25 cellular contexts compared by ENCODE assay signal in the genomic region with DNA sequence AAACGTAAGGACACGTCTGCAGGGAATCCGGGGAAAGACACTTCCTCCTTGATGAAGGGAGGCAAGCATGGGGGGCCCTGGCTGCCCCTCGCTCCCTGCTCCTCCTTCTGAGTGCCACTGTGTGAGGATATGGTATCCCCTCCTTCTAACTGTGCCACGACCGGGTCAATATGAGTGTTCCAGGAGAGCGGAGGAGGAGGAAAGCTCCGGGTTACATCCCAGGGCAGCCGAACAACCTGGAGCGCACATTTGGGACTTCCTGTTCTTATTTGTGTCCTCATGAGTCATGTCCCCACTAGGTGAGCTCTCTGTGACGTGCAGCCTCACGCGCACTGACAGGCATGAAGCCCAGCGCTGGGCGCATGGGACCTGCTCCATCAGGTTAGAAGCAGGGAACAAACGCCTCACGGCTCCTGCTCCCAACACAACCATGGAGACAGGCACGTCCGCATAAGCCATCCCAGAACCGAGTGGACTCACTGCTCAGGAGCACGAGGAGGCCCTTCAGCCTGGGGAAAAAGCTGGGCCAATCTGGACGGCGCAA.
A peak's percentile ranks its signal among the peaks of the same experiment; 100 is the strongest.
DNase-seq lines count a peak whose midpoint lies in the region; ATAC-seq, FAIRE-seq and TF ChIP-seq lines count a peak whose summit lies in the region.
"Had no signal": no experiment of that assay in that cellular context is flagged by ENCODE, and none has a peak within 500 bp of the region (broad histone marks: within the 10 kb centered on the region; RNA-seq: fewer than 3 reads in every experiment).

No MANE protein-coding gene starts in this region.

- TF ChIP-seq POLR2A in GM12891 (IDR thresholded peaks at IDR 0.05; ENCODE audit: low read depth, low read length), result no peak

- no peak for DNase-seq in activated T-cell treated with anti-CD3 and anti-CD28 coated beads, Interleukin-2, amount 50 U/mL, for 24 hours
- DNase-seq in activated T-cell treated with anti-CD3 and anti-CD28 coated beads, Interleukin-2, amount 50 U/mL, for 48 hours, result no peak
- DNase-seq in activated naive CD4-positive, alpha-beta T cell treated with anti-CD3 and anti-CD28 coated beads, Interleukin-2, amount 50 U/mL, for 72 hours (ENCODE audit: low spot score in 2 of 2), result no peak
- DNase-seq in islet precursor cell, result peak; percentile 60
- no peak for DNase-seq in GM12891 (ENCODE audit: insufficient read length, low spot score)
- DNase-seq: activated CD4-positive, alpha-beta T cell treated with anti-CD3 and anti-CD28 coated beads, Interleukin-2, amount 50 U/mL, for 1 hour; heart left ventricle; MV-4-11; NCI-H187; NCI-H2227 treated with DMSO at 0.1 percent for 48 hours; NCI-H82; OCI-M1; SHP77 treated with DMSO at 0.1 percent for 48 hours; stimulated activated CD4-positive, alpha-beta T cell treated with anti-CD3 and anti-CD28 coated beads, Interleukin-4, amount 100 ng/mL, for 24 hours; T-helper 1 cell; upper lobe of right lung had no signal

- no peak overlapping the region for H3K4me3 Mint-ChIP-seq in activated T-cell treated with anti-CD3 and anti-CD28 coated beads, Interleukin-2, amount 50 U/mL, for 24 hours
- peak overlapping the region; percentile 19 for H3K4me3 Mint-ChIP-seq in stimulated activated memory B cell treated with anti-CD40 and anti-IgM and Interleukin-4, amounts not matched to agents 10 μg/mL and 1 μg/mL and 100 μg/mL, for 72 hours
- H3K4me3 Mint-ChIP-seq: brain, GM23338 had no signal

- peaks cover 26% of the 10 kb centered on the region for H3K4me1 Mint-ChIP-seq in activated T-cell treated with anti-CD3 and anti-CD28 coated beads, Interleukin-2, amount 50 U/mL, for 24 hours (ENCODE audit: low read depth)
- H3K4me1 Mint-ChIP-seq in stimulated activated memory B cell treated with anti-CD40 and anti-IgM and Interleukin-4, amounts not matched to agents 10 μg/mL and 1 μg/mL and 100 μg/mL, for 72 hours, result peaks cover 36% of the 10 kb centered on the region

- H3K9me3 Mint-ChIP-seq in activated T-cell treated with anti-CD3 and anti-CD28 coated beads, Interleukin-2, amount 50 U/mL, for 24 hours, result no peaks in the 10 kb centered on the region
- no peaks in the 10 kb centered on the region for H3K9me3 Mint-ChIP-seq in activated naive CD4-positive, alpha-beta T cell treated with anti-CD3 and anti-CD28 coated beads, Interleukin-2, amount 50 U/mL, for 72 hours
- H3K9me3 Mint-ChIP-seq in stimulated activated memory B cell treated with anti-CD40 and anti-IgM and Interleukin-4, amounts not matched to agents 10 μg/mL and 1 μg/mL and 100 μg/mL, for 72 hours, result no peaks in the 10 kb centered on the region
- H3K9me3 Mint-ChIP-seq: brain had no signal

- H3K27ac Mint-ChIP-seq in activated T-cell treated with anti-CD3 and anti-CD28 coated beads, Interleukin-2, amount 50 U/mL, for 24 hours, result peak overlapping the region; percentile 35
- H3K27ac Mint-ChIP-seq in activated naive CD4-positive, alpha-beta T cell treated with anti-CD3 and anti-CD28 coated beads, Interleukin-2, amount 50 U/mL, for 72 hours, result peak overlapping the region; percentile 52 to 74
- H3K27ac Mint-ChIP-seq in stimulated activated memory B cell treated with anti-CD40 and anti-IgM and Interleukin-4, amounts not matched to agents 10 μg/mL and 1 μg/mL and 100 μg/mL, for 72 hours, result peak overlapping the region; percentile 24
- H3K27ac Mint-ChIP-seq: GM23338 had no signal

- peaks cover 55% of the 10 kb centered on the region for H3K36me3 Mint-ChIP-seq in activated T-cell treated with anti-CD3 and anti-CD28 coated beads, Interleukin-2, amount 50 U/mL, for 24 hours (ENCODE audit: low read depth)
- H3K36me3 Mint-ChIP-seq in activated naive CD4-positive, alpha-beta T cell treated with anti-CD3 and anti-CD28 coated beads, Interleukin-2, amount 50 U/mL, for 72 hours, result peaks cover 10% of the 10 kb centered on the region in 2 donors
- H3K36me3 Mint-ChIP-seq in stimulated activated memory B cell treated with anti-CD40 and anti-IgM and Interleukin-4, amounts not matched to agents 10 μg/mL and 1 μg/mL and 100 μg/mL, for 72 hours, result peaks cover 78% of the 10 kb centered on the region
- H3K36me3 Mint-ChIP-seq: brain had no signal

- no peak for ATAC-seq in activated naive CD4-positive, alpha-beta T cell treated with anti-CD3 and anti-CD28 coated beads, Interleukin-2, amount 50 U/mL, for 72 hours
- ATAC-seq in stimulated activated memory B cell treated with anti-CD40 and anti-IgM and Interleukin-4, amounts not matched to agents 10 μg/mL and 1 μg/mL and 100 μg/mL, for 72 hours, result no peak
- ATAC-seq in HG03469 (IDR thresholded peaks at IDR 0.05; ENCODE audit: unreplicated experiment) (no peak), GM19351 (IDR thresholded peaks at IDR 0.05; ENCODE audit: unreplicated experiment) (no peak)
- ATAC-seq: GM23338, left lung, upper lobe of right lung had no signal

- no peaks in the 10 kb centered on the region for H3K27me3 Mint-ChIP-seq in activated T-cell treated with anti-CD3 and anti-CD28 coated beads, Interleukin-2, amount 50 U/mL, for 24 hours
- H3K27me3 Mint-ChIP-seq in stimulated activated memory B cell treated with anti-CD40 and anti-IgM and Interleukin-4, amounts not matched to agents 10 μg/mL and 1 μg/mL and 100 μg/mL, for 72 hours, result no peaks in the 10 kb centered on the region
- H3K27me3 Mint-ChIP-seq: brain had no signal

- FAIRE-seq in GM12891 (lab: Jason Lieb, UNC), result no peak
- FAIRE-seq: A204.1, endometrium, G401.6 had no signal

TF ChIP-seq in GM12891, 5 proteins besides CTCF, POLR2A, EP300 and RAD21:
- TF ChIP-seq POU2F2 (IDR thresholded peaks at IDR 0.05; ENCODE audit: low read depth, low read length) (no peak), POLR2AphosphoS5 (IDR thresholded peaks at IDR 0.05; ENCODE audit: low read depth, low read length) (no peak), PAX5 (IDR thresholded peaks at IDR 0.05; ENCODE audit: insufficient read depth, low read length, severe bottlenecking) (no peak), TAF1 (IDR thresholded peaks at IDR 0.05; ENCODE audit: low read depth, low read length) (no peak), SPI1 (IDR thresholded peaks at IDR 0.05; ENCODE audit: low read depth, low read length) (no peak)
